ENCODE assay signal across 15 cellular contexts in the genomic region with DNA sequence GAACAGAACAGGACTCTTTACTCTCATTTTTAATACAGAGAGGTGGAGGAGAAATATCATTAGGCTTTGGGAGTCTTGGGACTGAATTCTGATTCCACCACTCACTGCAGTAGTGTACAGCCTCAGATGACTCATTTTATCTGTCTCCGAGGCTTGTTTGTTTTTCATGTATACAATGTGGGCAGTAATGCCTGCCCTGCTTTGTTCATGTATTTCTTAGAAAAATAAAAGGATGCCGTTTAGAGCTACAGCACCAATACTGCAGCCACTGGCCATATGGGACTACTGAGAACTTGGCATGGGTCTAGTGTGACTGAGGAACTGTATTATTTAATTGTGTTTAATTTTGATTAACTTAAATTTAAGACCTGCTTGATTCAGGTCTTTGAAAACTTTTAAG. TPM values are rescaled to one million over a fixed set of nuclear protein-coding genes. Genes with fewer than 3 reads are reported as not detected.
DNase-seq lines count a peak whose midpoint lies in the region; ATAC-seq, FAIRE-seq and TF ChIP-seq lines count a peak whose summit lies in the region.
"Had no signal": no experiment of that assay in that cellular context is flagged by ENCODE, and none has a peak within 500 bp of the region (broad histone marks: within the 10 kb centered on the region; RNA-seq: fewer than 3 reads in every experiment).

No MANE protein-coding gene starts in this region.

- H3K36me3 ChIP-seq in RWPE2 (ENCODE audit: low read depth): no peaks in the 10 kb centered on the region
- H3K36me3 ChIP-seq: SJCRH30 had no signal

- peak; percentile 68 to 72 for DNase-seq in A549 (ENCODE audit: low read depth in 1 of 2, low spot score in 1 of 2)
- no peak for DNase-seq in H54 (ENCODE audit: insufficient read length, low spot score)
- DNase-seq in RWPE2 (ENCODE audit: low spot score): no peak
- DNase-seq in fibroblast of gingiva (ENCODE audit: low read depth): peak; percentile 27
- DNase-seq in superior temporal gyrus (ENCODE audit: extremely low spot score): no peak
- no peak for DNase-seq in SKM-1 treated with dmso at 0.1 percent for 144 hours (lab: John Stamatoyannopoulos, UW; ENCODE audit: unreplicated experiment)
- DNase-seq in hypothalamus (lab: John Stamatoyannopoulos, UW): no peak
- DNase-seq: activated CD4-positive, alpha-beta T cell treated with anti-CD3 and anti-CD28 coated beads for 48 hours; activated gamma-delta T cell; GF-D8; NCI-H2171 treated with DMSO at 0.1 percent for 48 hours; posterior cingulate gyrus; SJCRH30 had no signal

- H3K27ac ChIP-seq in A549: peak overlapping the region; percentile 85 to 86
- H3K27ac ChIP-seq in RWPE2 (ENCODE audit: poor library complexity, severe bottlenecking): peak overlapping the region; percentile 6
- H3K27ac ChIP-seq: coronary artery, SJCRH30 had no signal

- H3K9me3 ChIP-seq in A549 (no peaks in the 10 kb centered on the region), RWPE2 (ENCODE audit: severe bottlenecking) (no peaks in the 10 kb centered on the region)
- H3K9me3 ChIP-seq: SJCRH30 had no signal

- ATAC-seq in A549 (peak; percentile 62 to 73; a peak in 5 of 6 replicates), RWPE2 (ENCODE audit: low read depth) (peak; percentile 98), GM21447 (IDR thresholded peaks at IDR 0.05; ENCODE audit: unreplicated experiment) (no peak)

- CTCF ChIA-PET in A549 (lab: Yijun Ruan, JAX): interaction anchor here (7.7 kb wide), 1 partner anchor 40 kb away, joined by 31 read pairs; the partner anchor contains the start of gene JAG1

- WGBS in A549 (ENCODE audit: missing lambda C conversion rate): 0% methylated on average over 2 of the region's 2 CpGs

- FAIRE-seq in A549 (lab: Jason Lieb, UNC) (peak; percentile 99), H54 (lab: Jason Lieb, UNC) (peak; percentile 38)

- TF ChIP-seq CTCF in A549 (IDR thresholded peaks at IDR 0.05) (no peak), RWPE2 (IDR thresholded peaks at IDR 0.05; ENCODE audit: poor library complexity, severe bottlenecking) (no peak)

- H3K4me2 ChIP-seq in A549: peak overlapping the region; percentile 87

- H3K4me3 ChIP-seq in A549 (no peak overlapping the region), RWPE2 (ENCODE audit: severe bottlenecking) (no peak overlapping the region)
- H3K4me3 ChIP-seq: coronary artery, SJCRH30 had no signal

- TF ChIP-seq EP300 in A549 (IDR thresholded peaks at IDR 0.05): peak; percentile 25 to 49; a peak in 1 of 5 replicates

- H3K4me1 ChIP-seq in A549 (peaks cover 93% of the 10 kb centered on the region), RWPE2 (ENCODE audit: insufficient read depth, poor library complexity, severe bottlenecking) (peaks cover 29% of the 10 kb centered on the region)
- H3K4me1 ChIP-seq: SJCRH30 had no signal

- peak; percentile 43 to 49; a peak in 3 of 5 replicates for TF ChIP-seq RAD21 in A549 (conservative IDR thresholded peaks at IDR 0.05 in 1 of 2, IDR thresholded peaks at IDR 0.05 in 1 of 2)

- TF ChIP-seq POLR2A in A549 (IDR thresholded peaks at IDR 0.05; ENCODE audit: low read length) (no peak), H54 (IDR thresholded peaks at IDR 0.05; ENCODE audit: low read depth, low read length) (no peak)

- POLR2A ChIA-PET in A549 (lab: Yijun Ruan, JAX): interaction anchor here (1.6 kb wide), 1 partner anchor 41 kb away, joined by 3 read pairs; the partner anchor contains the start of gene JAG1

- H3K27me3 ChIP-seq in RWPE2 (ENCODE audit: insufficient read depth, poor library complexity, severe bottlenecking): no peaks in the 10 kb centered on the region
- H3K27me3 ChIP-seq: SJCRH30 had no signal

TF ChIP-seq in A549, 52 proteins besides CTCF, POLR2A, EP300 and RAD21 (continues in another document):
- TF ChIP-seq FOSL2 (IDR thresholded peaks at IDR 0.05) (peak; percentile 84), FOSL2 (CRISPR knock-in tag; IDR thresholded peaks at IDR 0.05) (peak; percentile 96), ESRRA (IDR thresholded peaks at IDR 0.05; ENCODE audit: borderline replicate concordance, low read length) (no peak), RARB (CRISPR knock-in tag; IDR thresholded peaks at IDR 0.05) (no peak), JUN (IDR thresholded peaks at IDR 0.05) (peak; percentile 42 to 75; a peak in 3 of 5 replicates), USF2 (IDR thresholded peaks at IDR 0.05) (no peak), KDM1A (IDR thresholded peaks at IDR 0.05; ENCODE audit: low read depth) (no peak), CBX2 (IDR thresholded peaks at IDR 0.05; ENCODE audit: borderline replicate concordance, low read depth) (no peak), HDAC2 (IDR thresholded peaks at IDR 0.05) (no peak), RFX5 (IDR thresholded peaks at IDR 0.05) (no peak), EHF (CRISPR knock-in tag; IDR thresholded peaks at IDR 0.05) (no peak), PBX3 (IDR thresholded peaks at IDR 0.05) (no peak), CBX8 (IDR thresholded peaks at IDR 0.05) (no peak), SREBF2 (IDR thresholded peaks at IDR 0.05) (no peak), TFCP2L1 (CRISPR knock-in tag; IDR thresholded peaks at IDR 0.05) (no peak), NR3C1 (IDR thresholded peaks at IDR 0.05) (no peak), HOXB5 (CRISPR knock-in tag; IDR thresholded peaks at IDR 0.05) (no peak), MYC (IDR thresholded peaks at IDR 0.05; ENCODE audit: borderline replicate concordance, low read length) (no peak), PHF8 (IDR thresholded peaks at IDR 0.05; ENCODE audit: borderline replicate concordance, low read depth) (no peak), CEBPB (IDR thresholded peaks at IDR 0.05) (peak in 1 of 2 experiments; percentile 41; a peak in 1 of 4 replicates), ZNF302 (CRISPR knock-in tag; IDR thresholded peaks at IDR 0.05) (no peak), ELK1 (IDR thresholded peaks at IDR 0.05; ENCODE audit: low read depth, low read length) (no peak), SMC3 (IDR thresholded peaks at IDR 0.05) (no peak; the same call in 1 of the 3 replicates), HOXA7 (CRISPR knock-in tag; IDR thresholded peaks at IDR 0.05) (no peak), TP53 (CRISPR knock-in tag; IDR thresholded peaks at IDR 0.05) (no peak), CHD4 (IDR thresholded peaks at IDR 0.05; ENCODE audit: borderline replicate concordance) (no peak)
- TF ChIP-seq, protein P1, sequence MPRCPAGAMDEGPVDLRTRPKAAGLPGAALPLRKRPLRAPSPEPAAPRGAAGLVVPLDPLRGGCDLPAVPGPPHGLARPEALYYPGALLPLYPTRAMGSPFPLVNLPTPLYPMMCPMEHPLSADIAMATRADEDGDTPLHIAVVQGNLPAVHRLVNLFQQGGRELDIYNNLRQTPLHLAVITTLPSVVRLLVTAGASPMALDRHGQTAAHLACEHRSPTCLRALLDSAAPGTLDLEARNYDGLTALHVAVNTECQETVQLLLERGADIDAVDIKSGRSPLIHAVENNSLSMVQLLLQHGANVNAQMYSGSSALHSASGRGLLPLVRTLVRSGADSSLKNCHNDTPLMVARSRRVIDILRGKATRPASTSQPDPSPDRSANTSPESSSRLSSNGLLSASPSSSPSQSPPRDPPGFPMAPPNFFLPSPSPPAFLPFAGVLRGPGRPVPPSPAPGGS (IDR thresholded peaks at IDR 0.05): 0 out of 3 replicates have a peak, but pooled peaks have one; percentile 45

RNA-seq across cellular contexts. Expression of gene JAG1, which starts 41.2 kb away (rescaled TPM):
- 90.0 and 141 TPM in 2 replicates for polyA plus RNA-seq in A549 (2011; rRNA removed)
- 34.0 and 43.4 TPM in 2 replicates for polyA plus RNA-seq in A549 (2012; cell fraction: cytosol; rRNA removed)
- 147 and 253 TPM in 2 replicates for polyA plus RNA-seq in A549 (2012; cell fraction: nucleus; rRNA removed)
- 75.7 to 80.9 TPM (median 80.8 TPM) in 3 replicates for polyA plus RNA-seq in A549 (2017; fragmentation: RNase III; extraction: RNeasy Plus Mini Kit Qiagen cat#74134 plus additional on column Dnase treatment)
- 334 and 370 TPM in 2 replicates for polyA minus RNA-seq in A549 (2011; rRNA and poly(A)+ RNA removed)

Comparison
In these comparisons a context has a peak if more than half of its experiments do, and no peak if none do; other contexts are left out.
1. DNase-seq: peak in A549 (2 of 2) and fibroblast of gingiva (single experiment); none in H54 (single experiment), RWPE2 (single experiment), superior temporal gyrus (single experiment), SKM-1 treated with dmso at 0.1 percent for 144 hours (single experiment) and hypothalamus (0 of 51).